8 cellular contexts compared by ENCODE assay signal in the genomic region with DNA sequence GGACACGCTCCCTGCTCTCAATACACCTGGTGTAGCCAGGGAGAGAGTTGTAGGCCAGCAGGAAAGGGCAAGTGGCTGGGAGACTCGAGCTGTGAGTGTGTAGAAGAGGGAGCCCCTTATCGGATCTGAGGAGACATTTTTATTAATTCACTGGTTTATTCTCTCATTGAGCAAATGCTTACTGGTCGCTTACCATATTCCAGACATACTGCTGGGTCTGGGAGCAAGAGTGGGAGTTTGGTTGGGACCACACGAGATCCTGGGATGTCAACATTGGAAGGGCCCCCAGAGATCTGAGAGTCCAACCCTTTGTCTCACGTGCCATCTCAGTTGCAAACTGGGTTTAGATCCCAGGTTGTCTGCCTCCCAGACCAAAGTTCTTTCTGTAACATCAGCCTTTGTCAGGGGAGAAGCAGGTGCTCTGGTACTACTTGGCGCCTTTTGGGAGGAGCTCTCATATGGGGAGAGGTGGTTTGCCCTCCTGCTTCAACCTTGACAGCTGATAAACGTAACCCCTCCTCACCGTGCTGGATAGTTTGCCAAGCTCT. TPM values are rescaled to one million over a fixed set of nuclear protein-coding genes. Genes with fewer than 3 reads are reported as not detected.
DNase-seq lines count a peak whose midpoint lies in the region; ATAC-seq, FAIRE-seq and TF ChIP-seq lines count a peak whose summit lies in the region.

No MANE protein-coding gene starts in this region.

- peak overlapping the region; percentile 91 for H2AFZ ChIP-seq in astrocyte (ENCODE audit: low read depth, low read length)

- H3K36me3 Mint-ChIP-seq in astrocyte (ENCODE audit: low read depth, unreplicated experiment): no peaks in the 10 kb centered on the region

- H3K27ac ChIP-seq in left ventricle myocardium inferior (replicated peaks): peak overlapping the region; percentile 91
- peak overlapping the region; percentile 87 for H3K27ac ChIP-seq in astrocyte (ENCODE audit: low read depth, low read length)
- H3K27ac ChIP-seq in lung (ENCODE audit: low read depth in 1 of 2, low read length in 1 of 2): peak overlapping the region; percentile 86 to 90
- peak overlapping the region; percentile 75 for H3K27ac ChIP-seq in vagina

- H3K4me3 ChIP-seq in left ventricle myocardium inferior: peak overlapping the region; percentile 82
- H3K4me3 ChIP-seq in astrocyte (ENCODE audit: insufficient read depth, low read depth, low read length): peak overlapping the region; percentile 96
- H3K4me3 ChIP-seq in lung: peak overlapping the region; percentile 73
- peak overlapping the region; percentile 79 to 90 for H3K4me3 ChIP-seq in vagina

- TF ChIP-seq CTCF in left ventricle myocardium inferior (IDR thresholded peaks at IDR 0.05; ENCODE audit: borderline replicate concordance) (no peak), astrocyte (IDR thresholded peaks at IDR 0.05; ENCODE audit: insufficient read depth, low read depth, low read length) (no peak), lung (IDR thresholded peaks at IDR 0.05; ENCODE audit: control extremely low read depth, extremely low read depth) (no peak), vagina (IDR thresholded peaks at IDR 0.05) (no peak)

- TF ChIP-seq POLR2A in vagina (IDR thresholded peaks at IDR 0.05): no peak

- H3K4me2 ChIP-seq in astrocyte (ENCODE audit: low read length): peak overlapping the region; percentile 98

- ATAC-seq in Right ventricle myocardium inferior (no peak), lung (ENCODE audit: insufficient read depth, low FRiP score) (no peak), HG02642 (IDR thresholded peaks at IDR 0.05; ENCODE audit: poor library complexity, unreplicated experiment) (no peak)

- peaks cover 55% of the 10 kb centered on the region for H3K79me2 ChIP-seq in astrocyte (ENCODE audit: insufficient read depth, low read length)

- H3K9me3 ChIP-seq in left ventricle myocardium inferior (replicated peaks) (no peaks in the 10 kb centered on the region), astrocyte (ENCODE audit: insufficient read depth, low read depth, low read length) (no peaks in the 10 kb centered on the region), lung (ENCODE audit: control insufficient read depth in 2 of 2, insufficient read depth in 1 of 2, low read length in 1 of 2) (no peaks in the 10 kb centered on the region), vagina (no peaks in the 10 kb centered on the region)

- H3K27me3 ChIP-seq in left ventricle myocardium inferior (ENCODE audit: low read depth) (no peaks in the 10 kb centered on the region), astrocyte (ENCODE audit: insufficient read depth, low read length) (no peaks in the 10 kb centered on the region), lung (ENCODE audit: control insufficient read depth, insufficient read depth) (no peaks in the 10 kb centered on the region), vagina (no peaks in the 10 kb centered on the region)

- peaks cover 59% of the 10 kb centered on the region for H3K4me1 ChIP-seq in left ventricle myocardium inferior
- peaks cover 11% of the 10 kb centered on the region for H3K4me1 ChIP-seq in astrocyte (ENCODE audit: insufficient read depth, low read length)
- H3K4me1 ChIP-seq in lung (ENCODE audit: control insufficient read depth in 2 of 2, insufficient read depth in 2 of 2, low read length in 2 of 2): peaks cover 2 to 8% of the 10 kb centered on the region in 2 donors
- peaks cover 51% of the 10 kb centered on the region for H3K4me1 ChIP-seq in vagina

- H3K27me3 Mint-ChIP-seq in astrocyte (ENCODE audit: low read depth, unreplicated experiment): peaks cover 9% of the 10 kb centered on the region

- FAIRE-seq in astrocyte (lab: Jason Lieb, UNC): no peak

- peak overlapping the region; percentile 99 for H3K4me3 Mint-ChIP-seq in astrocyte (ENCODE audit: unreplicated experiment)

- peaks cover 12% of the 10 kb centered on the region for H3K4me1 Mint-ChIP-seq in astrocyte (ENCODE audit: low read depth, unreplicated experiment)

- H4K20me1 ChIP-seq in astrocyte (ENCODE audit: insufficient read depth, low read length): peaks cover 26% of the 10 kb centered on the region

- WGBS in lung, 2 donors: 2 to 4% methylated on average over 9 of the region's 9 CpGs

- H3K27ac Mint-ChIP-seq in astrocyte (ENCODE audit: unreplicated experiment): peak overlapping the region; percentile 95

- H3K9ac ChIP-seq in astrocyte (ENCODE audit: low read length): peak overlapping the region; percentile 98

- H3K36me3 ChIP-seq in left ventricle myocardium inferior (peaks cover 22% of the 10 kb centered on the region), astrocyte (ENCODE audit: insufficient read depth, low read length) (peaks cover 22% of the 10 kb centered on the region), lung (ENCODE audit: control insufficient read depth in 2 of 2, insufficient read depth in 2 of 2, low read length in 2 of 2) (peaks cover 0 to 9% of the 10 kb centered on the region in 2 donors), vagina (peaks cover 0 to 17% of the 10 kb centered on the region in 2 donors)

- no peaks in the 10 kb centered on the region for H3K9me3 Mint-ChIP-seq in astrocyte (ENCODE audit: unreplicated experiment)

- intact Hi-C loops in left ventricle myocardium inferior (cut with micrococcal nuclease) (no loop called here), Right ventricle myocardium inferior (cut with DNase I) (loop anchor here (5.0 kb wide), 1 partner anchor 45 kb away; the partner anchor contains the start of gene MAP3K6), vagina (cut with DNase I) (no loop called here)

- DNase-seq in left ventricle myocardium inferior (no peak), Right ventricle myocardium inferior (ENCODE audit: missing footprints) (no peak), astrocyte (ENCODE audit: low read depth) (no peak), lung (ENCODE audit: low spot score) (no peak), vagina (ENCODE audit: extremely low spot score in 2 of 2) (no peak), ecto neural progenitor cell (ENCODE audit: low spot score) (no peak), SIG-M5 (lab: John Stamatoyannopoulos, UW) (no peak)

RNA-seq across cellular contexts. Expression of gene TMEM222, which starts 0.7 kb away (rescaled TPM):
- 19.4 TPM for total RNA-seq in left ventricle myocardium inferior
- 17.9 TPM for total RNA-seq in Right ventricle myocardium inferior
- 43.8 and 46.0 TPM in 2 replicates for total RNA-seq in astrocyte
- 10 to 100 TPM; 25.2 to 46.8 TPM for total RNA-seq in lung
- polyA plus RNA-seq in lung: 10 to 100 TPM; 50.1 to 51.5 TPM
- 30.7 TPM for total RNA-seq in vagina

RNA-seq across cellular contexts. Expression of gene SYTL1, which starts 19.2 kb away (rescaled TPM):
- total RNA-seq in left ventricle myocardium inferior (1.1 TPM), Right ventricle myocardium inferior (0.78 TPM), astrocyte (10.7 and 12.2 TPM in 2 replicates), lung (10 to 100 TPM; 10.5 to 58.0 TPM), vagina (56.2 TPM)
- 10 to 100 TPM; 27.7 to 41.6 TPM for polyA plus RNA-seq in lung

RNA-seq across cellular contexts. Expression of gene MAP3K6, which starts 44.1 kb away (rescaled TPM):
- total RNA-seq in left ventricle myocardium inferior (45.2 TPM), Right ventricle myocardium inferior (51.3 TPM), astrocyte (12.8 and 16.8 TPM in 2 replicates), lung (10 to 100 TPM; 17.0 to 96.6 TPM), vagina (149 TPM)
- 10 to 100 TPM; 53.1 to 72.5 TPM for polyA plus RNA-seq in lung

RNA-seq across cellular contexts. Expression of gene FCN3, which starts 52.0 kb away (rescaled TPM):
- total RNA-seq in left ventricle myocardium inferior (27.3 TPM), Right ventricle myocardium inferior (20.7 TPM), astrocyte (not detected in 2 replicates), lung (100 to 1,000 TPM in 1 of 2 donors, 10 to 100 TPM in 1; 36.6 to 611 TPM), vagina (1.7 TPM)
- polyA plus RNA-seq in lung: 100 to 1,000 TPM; 452 to 489 TPM
